15 cellular contexts compared by ENCODE assay signal in genomic region chr21:45938453-45938755, GRCh38. TPM values are rescaled to one million over a fixed set of nuclear protein-coding genes. Genes with fewer than 3 reads are reported as not detected.
A peak's percentile ranks its signal among the peaks of the same experiment; 100 is the strongest.
DNase-seq lines count a peak whose midpoint lies in the region; ATAC-seq and TF ChIP-seq lines count a peak whose summit lies in the region.
"Had no signal": no experiment of that assay in that cellular context is flagged by ENCODE, and none has a peak within 500 bp of the region (broad histone marks: within the 10 kb centered on the region; RNA-seq: fewer than 3 reads in every experiment).

No MANE protein-coding gene starts in this region.

- no peak overlapping the region for H3K27ac Mint-ChIP-seq in GM23338
- H3K27ac Mint-ChIP-seq in CD4-positive, alpha-beta memory T cell = no peak overlapping the region
- H3K27ac Mint-ChIP-seq: B cell; CD14-positive monocyte; CD8-positive, alpha-beta memory T cell; IgD-negative memory B cell had no signal

- intact Hi-C loops in colonic mucosa (cut with DNase I) = no loop called here
- intact Hi-C loops in CD4-positive, alpha-beta memory T cell (cut with micrococcal nuclease) = no loop called here

- H3F3A ChIP-seq in SK-N-SH (replicated peaks; ENCODE audit: insufficient read depth) = no peaks in the 10 kb centered on the region
- no peaks in the 10 kb centered on the region for H3F3A ChIP-seq in GM23338 (replicated peaks; ENCODE audit: low read depth)

- H3K9ac ChIP-seq in SK-N-SH = no peak overlapping the region
- no peak overlapping the region for H3K9ac ChIP-seq in neuronal stem cell (ENCODE audit: low read depth, low read length, poor library complexity)
- H3K9ac ChIP-seq in colonic mucosa (ENCODE audit: low read depth in 2 of 2, low read length in 2 of 2) = no peak overlapping the region

- peaks cover 28% of the 10 kb centered on the region for H3K9me3 Mint-ChIP-seq in GM23338
- no peaks in the 10 kb centered on the region for H3K9me3 Mint-ChIP-seq in CD4-positive, alpha-beta memory T cell
- H3K9me3 Mint-ChIP-seq: CD8-positive, alpha-beta memory T cell; IgD-negative memory B cell had no signal

- no peak overlapping the region for H2BK5ac ChIP-seq in neuronal stem cell (ENCODE audit: low read length)

- H3K23ac ChIP-seq in neuronal stem cell (ENCODE audit: low read depth, low read length, poor library complexity) = peak overlapping the region; percentile 34

- H3K27ac ChIP-seq in SK-N-SH (ENCODE audit: low read depth in 2 of 2, low read length in 1 of 2) (no peak overlapping the region), GM23338 (ENCODE audit: low read depth) (no peak overlapping the region), neuronal stem cell (replicated peaks; ENCODE audit: low read length) (no peak overlapping the region), colonic mucosa (no peak overlapping the region)
- no peak overlapping the region for H3K27ac ChIP-seq in CD4-positive, alpha-beta memory T cell (ENCODE audit: low read depth, low read length)

- H2AFZ ChIP-seq in SK-N-SH (ENCODE audit: low read depth) (no peak overlapping the region), GM23338 (no peak overlapping the region), neuronal stem cell (ENCODE audit: low read length) (no peak overlapping the region)

- no peak overlapping the region for H3K4me2 ChIP-seq in SK-N-SH
- no peak overlapping the region for H3K4me2 ChIP-seq in GM23338
- no peak overlapping the region for H3K4me2 ChIP-seq in neuronal stem cell (ENCODE audit: insufficient read depth, low read length, poor library complexity, severe bottlenecking)

- H3K4me1 ChIP-seq in SK-N-SH (ENCODE audit: control insufficient read depth in 1 of 2, insufficient read depth in 2 of 2, low read depth in 1 of 2, low read length in 1 of 2) (no peaks in the 10 kb centered on the region), GM23338 (ENCODE audit: insufficient read depth) (no peaks in the 10 kb centered on the region), neuronal stem cell (ENCODE audit: control insufficient read depth in 2 of 2, insufficient read depth in 1 of 2, low read depth in 1 of 2, low read length in 2 of 2) (no peaks in the 10 kb centered on the region), colonic mucosa (no peaks in the 10 kb centered on the region)
- no peaks in the 10 kb centered on the region for H3K4me1 ChIP-seq in CD4-positive, alpha-beta memory T cell (ENCODE audit: insufficient read depth, low read length)
- H3K4me1 ChIP-seq: Caco-2 had no signal

- no peak for TF ChIP-seq RAD21 in SK-N-SH (IDR thresholded peaks at IDR 0.05; ENCODE audit: low read length)

- H3K36me3 ChIP-seq in SK-N-SH (replicated peaks in 1 of 2; ENCODE audit: control insufficient read depth in 1 of 2, insufficient read depth in 2 of 2, low read length in 1 of 2) (no peaks in the 10 kb centered on the region), GM23338 (ENCODE audit: insufficient read depth) (no peaks in the 10 kb centered on the region), neuronal stem cell (replicated peaks in 1 of 2; ENCODE audit: control insufficient read depth in 2 of 2, insufficient read depth in 2 of 2, low read length in 2 of 2) (no peaks in the 10 kb centered on the region), colonic mucosa (no peaks in the 10 kb centered on the region)
- no peaks in the 10 kb centered on the region for H3K36me3 ChIP-seq in CD4-positive, alpha-beta memory T cell (ENCODE audit: insufficient read depth, low read length)

- 100% methylated on average over 1 of the region's 1 CpG for WGBS in SK-N-SH (ENCODE audit: low lambda C conversion rate)
- WGBS in neuronal stem cell (ENCODE audit: extremely low coverage in 2 of 2, insufficient read length in 2 of 2, insufficient replicate concordance in 1 of 2), 2 donors = no CpG with 5 or more reads among the region's 1 CpG

- H3K9me2 ChIP-seq in SK-N-SH (no peaks in the 10 kb centered on the region), GM23338 (ENCODE audit: insufficient read depth) (no peaks in the 10 kb centered on the region)

- no peaks in the 10 kb centered on the region for H3K79me2 ChIP-seq in SK-N-SH (ENCODE audit: insufficient read depth)
- H3K79me2 ChIP-seq in GM23338 (replicated peaks; ENCODE audit: insufficient read depth) = no peaks in the 10 kb centered on the region

- H3K36me3 Mint-ChIP-seq in GM23338 (ENCODE audit: low read depth) = peaks cover 5% of the 10 kb centered on the region; the same call in 2 of the 3 replicates
- no peaks in the 10 kb centered on the region for H3K36me3 Mint-ChIP-seq in CD4-positive, alpha-beta memory T cell
- H3K36me3 Mint-ChIP-seq: CD14-positive monocyte; CD8-positive, alpha-beta memory T cell had no signal

- no peak overlapping the region for H2AK5ac ChIP-seq in neuronal stem cell (ENCODE audit: low read depth, low read length)

- H3K14ac ChIP-seq in neuronal stem cell (ENCODE audit: low read length) = no peak overlapping the region

- no peak overlapping the region for H2BK15ac ChIP-seq in neuronal stem cell (ENCODE audit: low read length)

- CTCF ChIA-PET in SK-N-SH (lab: Yijun Ruan, JAX) = interaction anchor here (2.1 kb wide), 1 partner anchor 32 kb away, joined by 6 read pairs; no protein-coding TSS in a partner anchor
- CTCF ChIA-PET in CD4-positive, alpha-beta memory T cell (lab: Charles Lee; ENCODE audit: partially characterized antibody) = no interaction called here

- TF ChIP-seq EP300 in SK-N-SH (IDR thresholded peaks at IDR 0.05; ENCODE audit: borderline replicate concordance in 1 of 2, low read depth in 1 of 2, low read length in 1 of 2) = no peak

- H4K20me1 ChIP-seq in SK-N-SH (ENCODE audit: insufficient read depth) (no peaks in the 10 kb centered on the region), GM23338 (replicated peaks; ENCODE audit: insufficient read depth) (no peaks in the 10 kb centered on the region)

- H3K4me1 Mint-ChIP-seq in GM23338 = no peaks in the 10 kb centered on the region; the same call in 2 of the 3 replicates
- no peaks in the 10 kb centered on the region for H3K4me1 Mint-ChIP-seq in CD4-positive, alpha-beta memory T cell
- H3K4me1 Mint-ChIP-seq: B cell; CD14-positive monocyte; CD8-positive, alpha-beta memory T cell; IgD-negative memory B cell had no signal

- H3K4me3 ChIP-seq in SK-N-SH (ENCODE audit: low read depth in 2 of 2, low read length in 1 of 2) = no peak overlapping the region
- no peak overlapping the region for H3K4me3 ChIP-seq in GM23338
- peak overlapping the region; percentile 26 for H3K4me3 ChIP-seq in Jurkat, Clone E6-1 (ENCODE audit: low read length)
- no peak overlapping the region for H3K4me3 ChIP-seq in neuronal stem cell (ENCODE audit: low read length in 2 of 2)
- H3K4me3 ChIP-seq in colonic mucosa = no peak overlapping the region
- no peak overlapping the region for H3K4me3 ChIP-seq in CD4-positive, alpha-beta memory T cell (ENCODE audit: low read length in 2 of 2)

- H2BK120ac ChIP-seq in neuronal stem cell (ENCODE audit: low read depth, low read length) = no peak overlapping the region

- DNase-seq in SK-N-SH = peak; percentile 16
- DNase-seq in GM23338 (ENCODE audit: low spot score) = no peak
- DNase-seq in Jurkat, Clone E6-1 (ENCODE audit: low read depth, low spot score) = peak; percentile 82
- DNase-seq in neuronal stem cell (ENCODE audit: low spot score) = no peak
- no peak for DNase-seq in NCI-H2029 treated with DMSO at 0.1 percent for 48 hours (lab: John Stamatoyannopoulos, UW)
- DNase-seq in colonic mucosa = no peak
- no peak for DNase-seq in CD4-positive, alpha-beta memory T cell
- DNase-seq: CD8-positive, alpha-beta memory T cell; DND-41; GDM1 had no signal

- H4K8ac ChIP-seq in neuronal stem cell (ENCODE audit: low read depth, low read length) = no peak overlapping the region

- H3K4me3 Mint-ChIP-seq in GM23338 = no peak overlapping the region
- H3K4me3 Mint-ChIP-seq in CD4-positive, alpha-beta memory T cell = no peak overlapping the region
- H3K4me3 Mint-ChIP-seq: B cell; CD14-positive monocyte; CD8-positive, alpha-beta memory T cell; IgD-negative memory B cell had no signal

- H4K91ac ChIP-seq in neuronal stem cell (ENCODE audit: low read depth, low read length, poor library complexity) = no peak overlapping the region

- ATAC-seq in SK-N-SH treated with all-trans-retinoic acid at 6 μM for 48 hours (no peak), GM23338 (0 out of 3 replicates have a peak, but pooled peaks have one; percentile 17)

- peak overlapping the region; percentile 67 for H3K18ac ChIP-seq in neuronal stem cell (ENCODE audit: low read length)

- no peaks in the 10 kb centered on the region for H3K27me3 ChIP-seq in SK-N-SH (ENCODE audit: insufficient read depth)
- no peaks in the 10 kb centered on the region for H3K27me3 ChIP-seq in GM23338 (ENCODE audit: insufficient read depth)
- peaks cover 0 to 32% (median 0%) of the 10 kb centered on the region in 3 experiments for H3K27me3 ChIP-seq in neuronal stem cell (ENCODE audit: control insufficient read depth in 3 of 3, insufficient read depth in 3 of 3, low read depth in 1 of 3, low read length in 3 of 3)
- no peaks in the 10 kb centered on the region for H3K27me3 ChIP-seq in colonic mucosa
- no peaks in the 10 kb centered on the region for H3K27me3 ChIP-seq in CD4-positive, alpha-beta memory T cell (ENCODE audit: insufficient read depth, low read length)

- no peak overlapping the region for H3K4ac ChIP-seq in neuronal stem cell (ENCODE audit: low read length)

- peaks cover 11% of the 10 kb centered on the region for H3K27me3 Mint-ChIP-seq in GM23338 (ENCODE audit: insufficient read depth, low read depth, poor library complexity)
- no peaks in the 10 kb centered on the region for H3K27me3 Mint-ChIP-seq in CD4-positive, alpha-beta memory T cell
- H3K27me3 Mint-ChIP-seq: B cell, IgD-negative memory B cell had no signal

- no peak for TF ChIP-seq CTCF in SK-N-SH (IDR thresholded peaks at IDR 0.05)
- no peak for TF ChIP-seq CTCF in GM23338 (conservative IDR thresholded peaks at IDR 0.05; ENCODE audit: low read depth in 2 of 2)
- TF ChIP-seq CTCF in colonic mucosa (IDR thresholded peaks at IDR 0.05) = no peak

- POLR2A ChIA-PET in SK-N-SH (lab: Yijun Ruan, JAX) = no interaction called here
- POLR2A ChIA-PET in CD4-positive, alpha-beta memory T cell (lab: Charles Lee; ENCODE audit: partially characterized antibody) = no interaction called here

- no peak overlapping the region for H2BK12ac ChIP-seq in neuronal stem cell (ENCODE audit: low read length)

- peaks cover 2% of the 10 kb centered on the region for H3K79me1 ChIP-seq in neuronal stem cell (ENCODE audit: low read depth, low read length)

- H3K9me3 ChIP-seq in SK-N-SH = 0 out of 2 replicates have a peak, but pooled peaks cover 5% of the 10 kb centered on the region
- H3K9me3 ChIP-seq in neuronal stem cell (replicated peaks in 1 of 2; ENCODE audit: control insufficient read depth in 2 of 2, insufficient read depth in 1 of 2, low read depth in 1 of 2, low read length in 2 of 2) = peaks cover 0 to 46% of the 10 kb centered on the region in 2 donors
- H3K9me3 ChIP-seq in colonic mucosa = no peaks in the 10 kb centered on the region
- no peaks in the 10 kb centered on the region for H3K9me3 ChIP-seq in CD4-positive, alpha-beta memory T cell (ENCODE audit: control insufficient read depth in 1 of 2, low read length in 2 of 2)
- H3K9me3 ChIP-seq: Caco-2 had no signal

RNA-seq across cellular contexts. Expression of gene COL6A1, which starts 43.2 kb away (rescaled TPM):
- polyA plus RNA-seq in SK-N-SH (2012; rRNA removed) = 37.3 and 107 TPM in 2 replicates
- polyA plus RNA-seq in SK-N-SH (2012; cell fraction: cytosol; rRNA removed) = 34.3 and 65.0 TPM in 2 replicates
- 241 and 268 TPM in 2 replicates for polyA plus RNA-seq in SK-N-SH (2012; cell fraction: nucleus; rRNA removed)
- 151 and 180 TPM in 2 replicates for total RNA-seq in GM23338 (2014; rRNA removed; shearing (Covaris generic))
- polyA plus RNA-seq in GM23338 (2016; fragmentation: Nextera tagmentation; extraction: Ambion mirVana) = 76.0 and 84.5 TPM in 2 replicates
- 2.7 TPM for polyA plus RNA-seq in Jurkat, Clone E6-1 (2012; ENCODE audit: insufficient read depth, insufficient read length)
- 54.3 TPM for polyA plus RNA-seq in neuronal stem cell (2013, experiment 1 of 2)
- 53.4 TPM for polyA plus RNA-seq in neuronal stem cell (2013, experiment 2 of 2)
- total RNA-seq in colonic mucosa = 100 to 1,000 TPM in 1 of 2 donors, 10 to 100 TPM in 1; 39.8 to 131 TPM
- total RNA-seq in CD4-positive, alpha-beta memory T cell = 1 to 10 TPM; 5.2 to 6.0 TPM
- polyA plus RNA-seq in CD4-positive, alpha-beta memory T cell = under 1 TPM in 1 of 2 donors, not detected in 1; 0.87 TPM
- polyA plus RNA-seq: IgD-negative memory B cell had no signal

Comparison
In these comparisons a context has a peak if more than half of its experiments do, and no peak if none do; other contexts are left out.
1. DNase-seq: peak in SK-N-SH (single experiment) and Jurkat, Clone E6-1 (single experiment); none in GM23338 (single experiment), neuronal stem cell (single experiment), NCI-H2029 treated with DMSO at 0.1 percent for 48 hours (single experiment), colonic mucosa (single experiment) and CD4-positive, alpha-beta memory T cell (0 of 5).
2. RNA of gene COL6A1, which starts 43.2 kb away (total RNA-seq): 151 to 180 TPM in GM23338 and 39.8 to 131 TPM in colonic mucosa; 5.2 to 6.0 TPM in CD4-positive, alpha-beta memory T cell; every median in the first group is over 4 times any median in the second.